In the genomic region with DNA sequence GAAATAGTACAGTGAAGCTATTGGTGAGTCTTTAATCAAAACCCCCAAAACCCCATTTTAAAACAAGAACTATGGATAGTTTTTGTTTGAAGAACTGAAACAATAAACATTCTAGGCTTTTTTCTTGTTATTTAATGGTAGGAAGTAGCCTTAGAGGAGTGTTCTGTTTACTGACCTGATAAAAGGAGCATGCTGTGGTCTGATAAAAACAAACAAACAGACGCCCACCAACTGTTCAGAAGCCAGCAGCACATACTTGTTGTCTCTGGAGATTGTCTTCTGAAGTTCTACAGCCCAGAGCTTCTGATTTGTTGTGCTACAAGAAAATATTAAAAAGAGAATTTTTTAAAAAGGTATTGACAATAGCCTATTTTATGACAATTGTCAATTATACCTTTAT, we compare ENCODE assay signal across 20 cellular contexts.
"Had no signal": no experiment of that assay in that cellular context is flagged by ENCODE, and none has a peak within 500 bp of the region (broad histone marks: within the 10 kb centered on the region; RNA-seq: fewer than 3 reads in every experiment).

No MANE protein-coding gene starts in this region.

- H3K27ac ChIP-seq: coronary artery, ovary, psoas muscle, sigmoid colon, spleen, thoracic aorta, tibial nerve, upper lobe of left lung, uterus had no signal

- H3K4me1 Mint-ChIP-seq: natural killer cell; stimulated activated memory B cell treated with anti-CD40 and anti-IgM and Interleukin-4, amounts not matched to agents 10 μg/mL and 1 μg/mL and 100 μg/mL, for 72 hours had no signal

- H3K36me3 ChIP-seq: ovary, uterus had no signal

- H3K27ac Mint-ChIP-seq: natural killer cell; stimulated activated memory B cell treated with anti-CD40 and anti-IgM and Interleukin-4, amounts not matched to agents 10 μg/mL and 1 μg/mL and 100 μg/mL, for 72 hours; stimulated activated naive CD8-positive, alpha-beta T cell treated with anti-CD3 and anti-CD28 coated beads, Interleukin-15, Interleukin-2, amounts not matched to agents 100 ng/mL and 50 ng/mL, for 24 hours had no signal

- H3K4me3 ChIP-seq: coronary artery, ovary, psoas muscle, sigmoid colon, spleen, thoracic aorta, tibial nerve, upper lobe of left lung, uterus had no signal

- H3K4me3 Mint-ChIP-seq: natural killer cell; stimulated activated memory B cell treated with anti-CD40 and anti-IgM and Interleukin-4, amounts not matched to agents 10 μg/mL and 1 μg/mL and 100 μg/mL, for 72 hours; stimulated activated naive CD8-positive, alpha-beta T cell treated with anti-CD3 and anti-CD28 coated beads, Interleukin-15, Interleukin-2, amounts not matched to agents 100 ng/mL and 50 ng/mL, for 24 hours had no signal

- ATAC-seq: left lobe of liver; natural killer cell; psoas muscle; right cardiac atrium; stimulated activated memory B cell treated with anti-CD40 and anti-IgM and Interleukin-4, amounts not matched to agents 10 μg/mL and 1 μg/mL and 100 μg/mL, for 72 hours had no signal

- H3K27me3 Mint-ChIP-seq: stimulated activated memory B cell treated with anti-CD40 and anti-IgM and Interleukin-4, amounts not matched to agents 10 μg/mL and 1 μg/mL and 100 μg/mL, for 72 hours; stimulated activated naive CD8-positive, alpha-beta T cell treated with anti-CD3 and anti-CD28 coated beads, Interleukin-15, Interleukin-2, amounts not matched to agents 100 ng/mL and 50 ng/mL, for 24 hours had no signal

- H3K9me3 ChIP-seq: psoas muscle had no signal

- H3K27me3 ChIP-seq: ovary, sigmoid colon, spleen, tibial nerve, upper lobe of left lung, uterus had no signal

- H3K9me3 Mint-ChIP-seq: stimulated activated naive CD8-positive, alpha-beta T cell treated with anti-CD3 and anti-CD28 coated beads, Interleukin-15, Interleukin-2, amounts not matched to agents 100 ng/mL and 50 ng/mL, for 24 hours had no signal

- DNase-seq: dermis blood vessel endothelial cell; effector memory CD4-positive, alpha-beta T cell; head of caudate nucleus; natural killer cell; occipital lobe; ovary; posterior cingulate gyrus; psoas muscle; right cardiac atrium; sigmoid colon; spleen; stimulated activated CD4-positive, alpha-beta T cell treated with anti-CD3 and anti-CD28 coated beads, Interleukin-4, amount 100 ng/mL, for 4 hours; upper lobe of left lung; uterus had no signal

- H3K4me1 ChIP-seq: psoas muscle, sigmoid colon, spleen, tibial nerve, uterus had no signal
